22 cellular contexts compared by ENCODE assay signal in genomic region chr12:128790221-128790620, GRCh38. TPM values are rescaled to one million over a fixed set of nuclear protein-coding genes. Genes with fewer than 3 reads are reported as not detected.
DNase-seq lines count a peak whose midpoint lies in the region; ATAC-seq, FAIRE-seq and TF ChIP-seq lines count a peak whose summit lies in the region.
"Had no signal": no experiment of that assay in that cellular context is flagged by ENCODE, and none has a peak within 500 bp of the region (broad histone marks: within the 10 kb centered on the region; RNA-seq: fewer than 3 reads in every experiment).

No MANE protein-coding gene starts in this region.

- peaks cover 0 to 13% of the 10 kb centered on the region in 2 experiments; a peak in 3 of 4 replicates for H3K36me3 ChIP-seq in HCT116 (ENCODE audit: control insufficient read depth in 1 of 2, insufficient read depth in 2 of 2, low read length in 2 of 2)
- peaks cover 42% of the 10 kb centered on the region for H3K36me3 ChIP-seq in endodermal cell (ENCODE audit: control insufficient read depth, insufficient read depth, low read length)
- peaks cover 21% of the 10 kb centered on the region for H3K36me3 ChIP-seq in MG63

- H3K27ac ChIP-seq in HCT116 (ENCODE audit: low read depth, low read length): no peak overlapping the region
- no peak overlapping the region for H3K27ac ChIP-seq in endodermal cell (ENCODE audit: low read depth, low read length)
- H3K27ac ChIP-seq: psoas muscle, skin epidermis had no signal

- H3K27me3 ChIP-seq in HCT116 (ENCODE audit: insufficient read depth, low read length): no peaks in the 10 kb centered on the region
- no peaks in the 10 kb centered on the region for H3K27me3 ChIP-seq in endodermal cell (ENCODE audit: control insufficient read depth, insufficient read depth, low read length, poor library complexity, severe bottlenecking)
- no peaks in the 10 kb centered on the region for H3K27me3 ChIP-seq in MG63
- H3K27me3 ChIP-seq: ascending aorta had no signal

- intact Hi-C loops in HCT116 (cut with micrococcal nuclease): no loop called here

- RAD21 ChIA-PET in HCT116 (lab: Charles Lee; ENCODE audit: low non-redundant PET in 1 of 2, low total read pairs in 2 of 2, uncharacterized antibody in 2 of 2, unreplicated experiment in 2 of 2): no interaction called here

- no peaks in the 10 kb centered on the region for H3K9me2 ChIP-seq in HCT116 (ENCODE audit: insufficient read depth)

- TF ChIP-seq POLR2A in HCT116 (IDR thresholded peaks at IDR 0.05; ENCODE audit: borderline replicate concordance, extremely low read depth, insufficient read depth, insufficient read length): no peak

- no peaks in the 10 kb centered on the region for H4K20me1 ChIP-seq in HCT116 (ENCODE audit: insufficient read depth)

- no peak for FAIRE-seq in GM19239 (lab: Jason Lieb, UNC)

- CTCF ChIA-PET in HCT116 (lab: Charles Lee): no interaction called here

- H2AFZ ChIP-seq in HCT116 (ENCODE audit: low read depth, low read length, poor library complexity, severe bottlenecking): no peak overlapping the region

- ATAC-seq in HCT116 (no peak), GM21423 (IDR thresholded peaks at IDR 0.05; ENCODE audit: unreplicated experiment) (no peak), HG03439 (IDR thresholded peaks at IDR 0.05; ENCODE audit: unreplicated experiment) (no peak)
- ATAC-seq in stimulated activated effector memory CD8-positive, alpha-beta T cell treated with anti-CD3 and anti-CD28 coated beads, Interleukin-12 subunit alpha, Interleukin-12 subunit beta, amount 100 ng/mL, for 72 hours: no peak
- ATAC-seq: activated naive CD4-positive, alpha-beta T cell treated with anti-CD3 and anti-CD28 coated beads, Interleukin-2, amount 50 U/mL, for 72 hours; CD8-positive, alpha-beta T cell; mucosa of descending colon; Panc1 had no signal

- peak; percentile 54 for DNase-seq in GM12865 (ENCODE audit: low read depth)
- DNase-seq in HCT116 (ENCODE audit: low read depth, low spot score): no peak
- DNase-seq in endodermal cell: peak; percentile 44
- DNase-seq in stimulated activated effector memory CD8-positive, alpha-beta T cell treated with anti-CD3 and anti-CD28 coated beads, Interleukin-12 subunit alpha, Interleukin-12 subunit beta, amount 100 ng/mL, for 72 hours (ENCODE audit: low spot score in 2 of 2): no peak
- no peak for DNase-seq in GM19239 (ENCODE audit: insufficient read length, low spot score)
- no peak for DNase-seq in MG63
- DNase-seq: activated CD4-positive, alpha-beta T cell treated with anti-CD3 and anti-CD28 coated beads for 4 hours; CD8-positive, alpha-beta T cell; central memory CD4-positive, alpha-beta T cell; HFFc6; mucosa of descending colon; NCI-H1092; NCI-H187 treated with DMSO at 0.1 percent for 48 hours; NCI-H446; psoas muscle; stimulated activated naive CD4-positive, alpha-beta T cell treated with Interleukin-2 at 50 U/mL for 16 hours had no signal

- no peak overlapping the region for H3K9ac ChIP-seq in HCT116 (ENCODE audit: low read length)
- no peak overlapping the region for H3K9ac ChIP-seq in endodermal cell (ENCODE audit: extremely low read depth, low read length, poor library complexity, severe bottlenecking)

- no peak overlapping the region for H3K4me2 ChIP-seq in HCT116 (ENCODE audit: low read length)

- H3K79me2 ChIP-seq in HCT116 (ENCODE audit: insufficient read depth, low read length): no peaks in the 10 kb centered on the region

- no peak overlapping the region for H3K4me3 ChIP-seq in GM12865 (ENCODE audit: low read depth, low read length)
- H3K4me3 ChIP-seq in HCT116 (replicated peaks in 1 of 2; ENCODE audit: low read depth in 1 of 2, low read length in 2 of 2): no peak overlapping the region
- no peak overlapping the region for H3K4me3 ChIP-seq in endodermal cell (ENCODE audit: low read length)
- no peak overlapping the region for H3K4me3 ChIP-seq in MG63
- H3K4me3 ChIP-seq: ascending aorta, mucosa of descending colon, psoas muscle, skin epidermis had no signal

- WGBS in endodermal cell (ENCODE audit: insufficient coverage in 1 of 2, insufficient read length in 1 of 2), 2 experiments: 90 to 96% methylated on average over 11 of the region's 11 CpGs

- H3K4me3 Mint-ChIP-seq in endodermal cell: no peak overlapping the region
- no peak overlapping the region for H3K4me3 Mint-ChIP-seq in stimulated activated effector memory CD8-positive, alpha-beta T cell treated with anti-CD3 and anti-CD28 coated beads, Interleukin-12 subunit alpha, Interleukin-12 subunit beta, amount 100 ng/mL, for 72 hours
- H3K4me3 Mint-ChIP-seq: CD8-positive, alpha-beta T cell; HFFc6 had no signal

- TF ChIP-seq CTCF in GM12865 (IDR thresholded peaks at IDR 0.05; ENCODE audit: insufficient read depth, low read depth, low read length, missing control alignments): no peak
- TF ChIP-seq CTCF in HCT116 (IDR thresholded peaks at IDR 0.05 in 2 of 3, conservative IDR thresholded peaks at IDR 0.05 in 1 of 3; ENCODE audit: borderline replicate concordance in 1 of 3, insufficient read depth in 1 of 3, low read depth in 2 of 3, low read length in 2 of 3): no peak
- TF ChIP-seq CTCF in endodermal cell (conservative IDR thresholded peaks at IDR 0.05): no peak

- POLR2A ChIA-PET in HCT116 (lab: Charles Lee): no interaction called here

- TSS peak; percentile 36 for BruUV-seq in HCT116 (replicated peaks; lab: Mats Ljungman, UMichigan)

- TF ChIP-seq RAD21 in HCT116 (IDR thresholded peaks at IDR 0.05; ENCODE audit: low read depth): no peak

- no peaks in the 10 kb centered on the region for H3K9me3 ChIP-seq in HCT116 (ENCODE audit: control insufficient read depth in 1 of 2, insufficient read depth in 1 of 2, low read depth in 1 of 2, low read length in 2 of 2)
- H3K9me3 ChIP-seq in endodermal cell (ENCODE audit: control insufficient read depth, low read length): no peaks in the 10 kb centered on the region
- no peaks in the 10 kb centered on the region for H3K9me3 ChIP-seq in MG63
- H3K9me3 ChIP-seq: ascending aorta, mucosa of descending colon, psoas muscle had no signal

- no peaks in the 10 kb centered on the region for H3K4me1 Mint-ChIP-seq in endodermal cell
- peaks cover 41% of the 10 kb centered on the region for H3K4me1 Mint-ChIP-seq in stimulated activated effector memory CD8-positive, alpha-beta T cell treated with anti-CD3 and anti-CD28 coated beads, Interleukin-12 subunit alpha, Interleukin-12 subunit beta, amount 100 ng/mL, for 72 hours

- H3K9me3 Mint-ChIP-seq in endodermal cell: no peaks in the 10 kb centered on the region
- no peaks in the 10 kb centered on the region for H3K9me3 Mint-ChIP-seq in stimulated activated effector memory CD8-positive, alpha-beta T cell treated with anti-CD3 and anti-CD28 coated beads, Interleukin-12 subunit alpha, Interleukin-12 subunit beta, amount 100 ng/mL, for 72 hours
- H3K9me3 Mint-ChIP-seq: activated naive CD4-positive, alpha-beta T cell treated with anti-CD3 and anti-CD28 coated beads, Interleukin-2, amount 50 U/mL, for 72 hours; CD8-positive, alpha-beta T cell; HFFc6 had no signal

- no peaks in the 10 kb centered on the region for H3K27me3 Mint-ChIP-seq in endodermal cell (ENCODE audit: insufficient read depth)

- peaks cover 39% of the 10 kb centered on the region for H3K36me3 Mint-ChIP-seq in endodermal cell (ENCODE audit: low read depth)
- peaks cover 50% of the 10 kb centered on the region for H3K36me3 Mint-ChIP-seq in stimulated activated effector memory CD8-positive, alpha-beta T cell treated with anti-CD3 and anti-CD28 coated beads, Interleukin-12 subunit alpha, Interleukin-12 subunit beta, amount 100 ng/mL, for 72 hours

- H3K27ac Mint-ChIP-seq in endodermal cell: no peak overlapping the region
- peak overlapping the region; percentile 87 for H3K27ac Mint-ChIP-seq in stimulated activated effector memory CD8-positive, alpha-beta T cell treated with anti-CD3 and anti-CD28 coated beads, Interleukin-12 subunit alpha, Interleukin-12 subunit beta, amount 100 ng/mL, for 72 hours
- H3K27ac Mint-ChIP-seq: CD8-positive, alpha-beta T cell had no signal

- H3K4me1 ChIP-seq in HCT116 (ENCODE audit: control insufficient read depth in 1 of 2, insufficient read depth in 2 of 2, low read length in 2 of 2) (no peaks in the 10 kb centered on the region), endodermal cell (ENCODE audit: control insufficient read depth, insufficient read depth, low read length) (no peaks in the 10 kb centered on the region)

TF ChIP-seq in HCT116, 20 proteins besides CTCF, POLR2A, EP300 and RAD21 (continues in another document):
- no peak for TF ChIP-seq CEBPB (IDR thresholded peaks at IDR 0.05; ENCODE audit: low read depth)
- TF ChIP-seq ELF1 (IDR thresholded peaks at IDR 0.05; ENCODE audit: borderline replicate concordance, low read depth): no peak
- no peak for TF ChIP-seq ZFX (IDR thresholded peaks at IDR 0.05)
- TF ChIP-seq REST (IDR thresholded peaks at IDR 0.05; ENCODE audit: low read depth): no peak

RNA-seq across cellular contexts. Expression of gene SLC15A4, which starts 33.5 kb away (rescaled TPM):
- total RNA-seq in HCT116 (2021; ENCODE audit: unreplicated experiment) (20.6 TPM), endodermal cell (10 to 100 TPM; 28.2 to 39.5 TPM)
- 13.6 and 14.7 TPM in 2 replicates for polyA plus RNA-seq in HCT116 (2012)
- polyA plus RNA-seq in endodermal cell (2013, experiment 1 of 2): 18.9 TPM
- polyA plus RNA-seq in endodermal cell (2013, experiment 2 of 2): 21.5 TPM
- 20.9 and 26.9 TPM in 2 replicates for total RNA-seq in MG63 (2014; rRNA removed; shearing (Covaris generic); ENCODE audit: low replicate concordance)

Comparison
In these comparisons a context has a peak if more than half of its experiments do, and no peak if none do; other contexts are left out.
1. DNase-seq: peak in GM12865 (single experiment) and endodermal cell (single experiment); none in HCT116 (single experiment), stimulated activated effector memory CD8-positive, alpha-beta T cell treated with anti-CD3 and anti-CD28 coated beads, Interleukin-12 subunit alpha, Interleukin-12 subunit beta, amount 100 ng/mL, for 72 hours (0 of 2), GM19239 (single experiment) and MG63 (single experiment).